ENCODE assay signal across 1 cellular context in the genomic region with DNA sequence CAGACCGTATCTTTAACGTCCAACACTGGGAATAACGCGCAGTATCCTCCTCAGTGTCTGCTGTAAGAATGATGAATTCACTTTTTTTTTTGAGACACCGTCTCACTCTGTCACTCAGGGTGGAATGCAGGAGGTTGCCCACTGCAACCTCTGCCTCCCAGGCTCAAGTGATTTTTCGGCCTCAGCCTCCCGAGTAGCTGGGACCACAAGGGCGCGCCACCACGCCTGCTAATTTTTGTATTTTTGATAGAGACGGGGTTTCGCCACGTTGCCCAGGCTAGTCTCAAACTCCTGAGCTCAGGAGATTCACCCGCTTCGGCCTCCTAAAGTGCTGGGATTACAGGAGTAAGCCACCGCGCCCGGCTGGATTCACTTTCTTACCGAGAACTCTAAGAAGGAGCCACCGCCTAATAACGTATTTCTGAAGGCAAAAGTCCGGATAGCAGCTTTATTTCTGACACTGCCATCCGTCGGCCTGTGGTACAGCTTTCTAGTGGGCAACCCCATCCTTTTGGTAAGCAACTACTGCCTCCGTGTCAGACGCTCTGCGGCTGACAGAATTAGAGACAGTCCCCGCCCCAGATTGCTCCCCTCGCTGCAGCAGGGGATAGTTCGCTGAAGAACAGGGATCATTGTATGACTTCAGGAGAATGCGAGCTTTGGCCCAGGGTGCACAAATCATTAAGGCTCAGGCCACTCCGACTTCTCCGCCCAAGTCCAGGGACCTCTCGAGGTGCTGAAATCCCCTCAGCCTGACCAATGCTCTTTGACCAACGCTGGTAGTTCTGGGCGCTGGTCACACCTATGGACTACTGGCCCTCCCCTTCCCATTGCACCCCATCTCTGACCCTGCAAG.
A peak's percentile ranks its signal among the peaks of the same experiment; 100 is the strongest.
TF ChIP-seq lines count a peak whose summit lies in the region.

No MANE protein-coding gene starts in this region.

TF ChIP-seq in H1, 55 proteins besides CTCF, POLR2A, EP300 and RAD21:
- TF ChIP-seq KDM4A (IDR thresholded peaks at IDR 0.05; ENCODE audit: low read depth, low read length, severe bottlenecking) = no peak
- no peak for TF ChIP-seq RNF2 (IDR thresholded peaks at IDR 0.05; ENCODE audit: borderline replicate concordance, low read depth, low read length, missing control alignments, poor library complexity, severe bottlenecking)
- TF ChIP-seq NANOG (IDR thresholded peaks at IDR 0.05; ENCODE audit: insufficient read depth, low read depth, low read length, poor library complexity, severe bottlenecking) = no peak
- no peak for TF ChIP-seq TAF1 (IDR thresholded peaks at IDR 0.05; ENCODE audit: low read depth, low read length)
- TF ChIP-seq SAP30 (IDR thresholded peaks at IDR 0.05; ENCODE audit: insufficient read depth, insufficient replicate concordance, low read length) = peak; percentile 35
